ENCODE assay signal across 1 cellular context in genomic region chr2:70089220-70089945, GRCh38.
TF ChIP-seq lines count a peak whose summit lies in the region.

No MANE protein-coding gene starts in this region.

TF ChIP-seq in WTC11, 78 proteins besides CTCF, POLR2A, EP300 and RAD21 (continued from another document):
- no peak for TF ChIP-seq STAT6 (CRISPR knock-in tag; conservative IDR thresholded peaks at IDR 0.05; ENCODE audit: low read depth)
- TF ChIP-seq ZNF396 (CRISPR knock-in tag; IDR thresholded peaks at IDR 0.05; ENCODE audit: borderline replicate concordance), result no peak
- peak; percentile 40; the same call in 1 of the 2 replicates for TF ChIP-seq ZMAT4 (CRISPR knock-in tag; IDR thresholded peaks at IDR 0.05)
- TF ChIP-seq NFYB (CRISPR knock-in tag; conservative IDR thresholded peaks at IDR 0.05; ENCODE audit: low read depth), result no peak
- TF ChIP-seq, protein P1, sequence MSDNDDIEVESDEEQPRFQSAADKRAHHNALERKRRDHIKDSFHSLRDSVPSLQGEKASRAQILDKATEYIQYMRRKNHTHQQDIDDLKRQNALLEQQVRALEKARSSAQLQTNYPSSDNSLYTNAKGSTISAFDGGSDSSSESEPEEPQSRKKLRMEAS (CRISPR knock-in tag; IDR thresholded peaks at IDR 0.05), result peak; percentile 62; the same call in 1 of the 2 replicates
- no peak for TF ChIP-seq ZNF317 (CRISPR knock-in tag; IDR thresholded peaks at IDR 0.05; ENCODE audit: borderline replicate concordance, low read depth)
- TF ChIP-seq ZNF671 (CRISPR knock-in tag; IDR thresholded peaks at IDR 0.05), result peak; percentile 41; the same call in 1 of the 2 replicates
- TF ChIP-seq SP1 (CRISPR knock-in tag; conservative IDR thresholded peaks at IDR 0.05), result peak; percentile 11; the same call in 1 of the 2 replicates
- peak; percentile 78 for TF ChIP-seq NFATC4 (CRISPR knock-in tag; IDR thresholded peaks at IDR 0.05)
- TF ChIP-seq ZNF425 (CRISPR knock-in tag; conservative IDR thresholded peaks at IDR 0.05), result peak; percentile 91
- peak; percentile 62; the same call in 1 of the 2 replicates for TF ChIP-seq ERG (CRISPR knock-in tag; IDR thresholded peaks at IDR 0.05)
- TF ChIP-seq EMX1 (CRISPR knock-in tag; IDR thresholded peaks at IDR 0.05), result peak; percentile 91
